Comparison of ENCODE assay signal across 8 cellular contexts in genomic region chr20:3420211-3420707, GRCh38. TPM values are rescaled to one million over a fixed set of nuclear protein-coding genes. Genes with fewer than 3 reads are reported as not detected.
DNase-seq lines count a peak whose midpoint lies in the region; ATAC-seq, FAIRE-seq and TF ChIP-seq lines count a peak whose summit lies in the region.

No MANE protein-coding gene starts in this region.

- H3K27me3 ChIP-seq in CD4-positive, CD25-positive, alpha-beta regulatory T cell (ENCODE audit: control insufficient read depth, insufficient read depth, low read length) = no peaks in the 10 kb centered on the region
- H3K27me3 ChIP-seq in PC-3 (ENCODE audit: low read length) (no peaks in the 10 kb centered on the region), bronchial epithelial cell (ENCODE audit: control insufficient read depth, insufficient read depth, low read length) (no peaks in the 10 kb centered on the region), pancreas (no peaks in the 10 kb centered on the region), mesendoderm (ENCODE audit: insufficient read depth, low read length, poor library complexity) (no peaks in the 10 kb centered on the region)

- no peak overlapping the region for H4K5ac ChIP-seq in mesendoderm (ENCODE audit: low read length)

- H3K79me2 ChIP-seq in PC-3 (ENCODE audit: low read length) (no peaks in the 10 kb centered on the region), mesendoderm (ENCODE audit: control insufficient read depth, insufficient read depth, low read length) (no peaks in the 10 kb centered on the region)

- peaks cover 6 to 16% (median 11%) of the 10 kb centered on the region in 4 donors for H3K4me1 Mint-ChIP-seq in CD4-positive, CD25-positive, alpha-beta regulatory T cell

- H3K56ac ChIP-seq in mesendoderm (ENCODE audit: low read length) = no peak overlapping the region

- H3K4me2 ChIP-seq in PC-3 (ENCODE audit: low read length) (no peak overlapping the region), mesendoderm (ENCODE audit: low read length) (no peak overlapping the region)

- peaks cover 0 to 7% (median 0%) of the 10 kb centered on the region in 7 donors for H3K9me3 Mint-ChIP-seq in CD4-positive, CD25-positive, alpha-beta regulatory T cell

- 62 to 72% methylated on average over 3 of the region's 3 CpGs for WGBS in pancreas, 2 donors
- WGBS in mesendoderm (ENCODE audit: extremely low coverage, insufficient coverage, low lambda C conversion rate) = no CpG with 5 or more reads among the region's 3 CpGs

- no peaks in the 10 kb centered on the region for H3K79me1 ChIP-seq in mesendoderm (ENCODE audit: low read length)

- H2BK5ac ChIP-seq in mesendoderm (ENCODE audit: low read length) = no peak overlapping the region

- no peak overlapping the region for H3K23ac ChIP-seq in mesendoderm (ENCODE audit: low read length)

- CTCF ChIA-PET in PC-3 (lab: Charles Lee) = interaction anchor here (0.6 kb wide), 1 partner anchor 375 kb away, joined by 3 read pairs; the partner anchor contains the start of gene MRPS26

- intact Hi-C loops in PC-3 (cut with micrococcal nuclease) (no loop called here), pancreas (cut with DNase I) (no loop called here)

- POLR2A ChIA-PET in PC-3 (lab: Charles Lee; ENCODE audit: unreplicated experiment) = no interaction called here

- no peak overlapping the region for H2BK120ac ChIP-seq in mesendoderm (ENCODE audit: low read depth, low read length)

- peaks cover 15% of the 10 kb centered on the region for H3K4me1 ChIP-seq in CD4-positive, CD25-positive, alpha-beta regulatory T cell (ENCODE audit: control insufficient read depth, insufficient read depth, low read length, poor library complexity, severe bottlenecking)
- no peaks in the 10 kb centered on the region for H3K4me1 ChIP-seq in PC-3 (ENCODE audit: insufficient read depth, low read length)
- no peaks in the 10 kb centered on the region for H3K4me1 ChIP-seq in pancreas
- H3K4me1 ChIP-seq in mesendoderm (ENCODE audit: control insufficient read depth, low read depth, low read length) = no peaks in the 10 kb centered on the region

- no peak overlapping the region for H3K9ac ChIP-seq in PC-3 (ENCODE audit: low read length)
- H3K9ac ChIP-seq in mesendoderm (ENCODE audit: low read length) = no peak overlapping the region

- H3K27ac Mint-ChIP-seq in CD4-positive, CD25-positive, alpha-beta regulatory T cell = peak overlapping the region; percentile 68 to 87 (median 84)

- no peaks in the 10 kb centered on the region for H3K27me3 Mint-ChIP-seq in CD4-positive, CD25-positive, alpha-beta regulatory T cell

- H4K8ac ChIP-seq in mesendoderm (ENCODE audit: low read depth, low read length) = no peak overlapping the region

- H2AK5ac ChIP-seq in mesendoderm (ENCODE audit: low read length) = no peak overlapping the region

- no peaks in the 10 kb centered on the region for H4K20me1 ChIP-seq in PC-3 (ENCODE audit: low read length)

- peaks cover 0 to 2% of the 10 kb centered on the region in 2 experiments for H3K9me3 ChIP-seq in CD4-positive, CD25-positive, alpha-beta regulatory T cell (ENCODE audit: control insufficient read depth in 2 of 2, low read length in 2 of 2)
- H3K9me3 ChIP-seq in PC-3 (ENCODE audit: low read length) (no peaks in the 10 kb centered on the region), pancreas (no peaks in the 10 kb centered on the region)

- TF ChIP-seq CTCF in PC-3 (conservative IDR thresholded peaks at IDR 0.05; ENCODE audit: low read depth, low read length) = no peak
- no peak for TF ChIP-seq CTCF in bronchial epithelial cell (IDR thresholded peaks at IDR 0.05; ENCODE audit: insufficient read depth, low read length, severe bottlenecking)
- TF ChIP-seq CTCF in pancreas (IDR thresholded peaks at IDR 0.05) = no peak

- no peak overlapping the region for H3K4ac ChIP-seq in mesendoderm (ENCODE audit: low read depth, low read length)

- peak overlapping the region; percentile 2 to 46 (median 12) for H3K4me3 Mint-ChIP-seq in CD4-positive, CD25-positive, alpha-beta regulatory T cell

- DNase-seq in CD4-positive, CD25-positive, alpha-beta regulatory T cell = peak in 2 of 3 donors; percentile 67 to 94
- DNase-seq in GM19238 (ENCODE audit: insufficient read length, low spot score) (peak; percentile 55), PC-3 (peak; percentile 23), bronchial epithelial cell (ENCODE audit: low read depth) (peak; percentile 97), pancreas (peak in 1 of 6 donors; percentile 32), mesendoderm (no peak), DMS114 treated with DMSO at 0.1 percent for 48 hours (lab: John Stamatoyannopoulos, UW; ENCODE audit: unreplicated experiment) (no peak)

- BruUV-seq in PC-3 (replicated peaks; lab: Mats Ljungman, UMichigan) = no TSS peak

- peak; percentile 97 to 99 for ATAC-seq in CD4-positive, CD25-positive, alpha-beta regulatory T cell (ENCODE audit: low read depth in 2 of 2)
- ATAC-seq in HG03159 (IDR thresholded peaks at IDR 0.05; ENCODE audit: unreplicated experiment) (peak; percentile 95), PC-3 (no peak), pancreas (peak in 3 of 4 donors; percentile 35 to 76 (median 66))

- H3K9me2 ChIP-seq in PC-3 (replicated peaks; ENCODE audit: low read length) = no peaks in the 10 kb centered on the region

- no peak overlapping the region for H3K18ac ChIP-seq in mesendoderm (ENCODE audit: low read length)

- peak overlapping the region; percentile 65 for H3K27ac ChIP-seq in CD4-positive, CD25-positive, alpha-beta regulatory T cell (ENCODE audit: insufficient read depth, low read length, poor library complexity, severe bottlenecking)
- no peak overlapping the region for H3K27ac ChIP-seq in PC-3 (ENCODE audit: low read length)
- no peak overlapping the region for H3K27ac ChIP-seq in pancreas
- H3K27ac ChIP-seq in mesendoderm (ENCODE audit: low read depth, low read length) = no peak overlapping the region

- FAIRE-seq in bronchial epithelial cell (lab: Jason Lieb, UNC) (peak; percentile 99), pancreas (lab: Jason Lieb, UNC) (no peak)

- peak overlapping the region; percentile 18; the same call in 1 of the 2 replicates for H2AFZ ChIP-seq in PC-3 (ENCODE audit: low read length)

- peak overlapping the region; percentile 68 for H3K4me3 ChIP-seq in CD4-positive, CD25-positive, alpha-beta regulatory T cell (ENCODE audit: low read depth, low read length)
- H3K4me3 ChIP-seq in PC-3 (ENCODE audit: low read length) (no peak overlapping the region), bronchial epithelial cell (ENCODE audit: low read depth, low read length) (no peak overlapping the region), pancreas (no peak overlapping the region), mesendoderm (ENCODE audit: low read length) (no peak overlapping the region)

- peaks cover 12% of the 10 kb centered on the region for H3K36me3 Mint-ChIP-seq in CD4-positive, CD25-positive, alpha-beta regulatory T cell

- H3K36me3 ChIP-seq in CD4-positive, CD25-positive, alpha-beta regulatory T cell (ENCODE audit: control insufficient read depth, insufficient read depth, low read length) = no peaks in the 10 kb centered on the region
- no peaks in the 10 kb centered on the region for H3K36me3 ChIP-seq in PC-3 (ENCODE audit: low read depth, low read length)
- H3K36me3 ChIP-seq in bronchial epithelial cell (ENCODE audit: control insufficient read depth, insufficient read depth, low read length) = no peaks in the 10 kb centered on the region
- no peaks in the 10 kb centered on the region for H3K36me3 ChIP-seq in pancreas
- no peaks in the 10 kb centered on the region for H3K36me3 ChIP-seq in mesendoderm (ENCODE audit: control insufficient read depth, insufficient read depth, low read length)

- H3F3A ChIP-seq in PC-3 (ENCODE audit: low read length, unreplicated experiment) = no peaks in the 10 kb centered on the region

- no peak overlapping the region for H2BK15ac ChIP-seq in mesendoderm (replicated peaks; ENCODE audit: low read depth)

RNA-seq across cellular contexts. Expression of gene DNAAF9, which starts 12.8 kb away (rescaled TPM):
- 11.7 TPM for total RNA-seq in CD4-positive, CD25-positive, alpha-beta regulatory T cell
- polyA plus RNA-seq in CD4-positive, CD25-positive, alpha-beta regulatory T cell = 1 to 10 TPM in 3 of 4 donors, under 1 TPM in 1; 0.73 to 1.9 (median 1.6) TPM
- 2.3 and 2.5 TPM in 2 replicates for total RNA-seq in PC-3 (2014; rRNA removed)
- 5.5 and 6.7 TPM in 2 replicates for total RNA-seq in bronchial epithelial cell
- 10 to 100 TPM in 1 of 6 donors, 1 to 10 TPM in 5; 3.9 to 10.2 (median 4.8) TPM for total RNA-seq in pancreas
- polyA plus RNA-seq in pancreas = 1 to 10 TPM; 5.1 to 5.9 TPM
- 2.3 TPM for polyA plus RNA-seq in mesendoderm (2013, experiment 1 of 2)
- polyA plus RNA-seq in mesendoderm (2013, experiment 2 of 2) = 2.2 TPM

RNA-seq across cellular contexts. Expression of gene ATRN, which starts 50.6 kb away (rescaled TPM):
- 12.9 TPM for total RNA-seq in CD4-positive, CD25-positive, alpha-beta regulatory T cell
- polyA plus RNA-seq in CD4-positive, CD25-positive, alpha-beta regulatory T cell = 1 to 10 TPM; 5.9 to 7.9 (median 6.9) TPM
- total RNA-seq in PC-3 (2014; rRNA removed) = 26.1 and 29.6 TPM in 2 replicates
- 50.0 and 55.0 TPM in 2 replicates for total RNA-seq in bronchial epithelial cell
- total RNA-seq in pancreas = 10 to 100 TPM; 17.5 to 30.4 (median 25.0) TPM
- polyA plus RNA-seq in pancreas = 1 to 10 TPM; 3.6 to 7.7 TPM
- 5.8 TPM for polyA plus RNA-seq in mesendoderm (2013, experiment 1 of 2)
- 5.7 TPM for polyA plus RNA-seq in mesendoderm (2013, experiment 2 of 2)

Comparison
In these comparisons a context has a peak if more than half of its experiments do, and no peak if none do; other contexts are left out.
1. DNase-seq: peak in CD4-positive, CD25-positive, alpha-beta regulatory T cell (2 of 3), GM19238 (single experiment), PC-3 (single experiment) and bronchial epithelial cell (single experiment); none in mesendoderm (single experiment) and DMS114 treated with DMSO at 0.1 percent for 48 hours (single experiment).